ENCODE assay signal across 13 cellular contexts in genomic region chr10:97882142-97883091, GRCh38. TPM values are rescaled to one million over a fixed set of nuclear protein-coding genes. Genes with fewer than 3 reads are reported as not detected.
DNase-seq lines count a peak whose midpoint lies in the region; ATAC-seq and TF ChIP-seq lines count a peak whose summit lies in the region.
"Had no signal": no experiment of that assay in that cellular context is flagged by ENCODE, and none has a peak within 500 bp of the region (broad histone marks: within the 10 kb centered on the region; RNA-seq: fewer than 3 reads in every experiment).

No MANE protein-coding gene starts in this region.

- H3K4me3 ChIP-seq in tibial artery: no peak overlapping the region

- peak overlapping the region; percentile 32 to 46 for H3K27ac ChIP-seq in tibial artery

- TF ChIP-seq CTCF in tibial artery (IDR thresholded peaks at IDR 0.05): no peak

- no peak overlapping the region for H3K27ac Mint-ChIP-seq in activated T-cell treated with anti-CD3 and anti-CD28 coated beads, Interleukin-2, amount 50 U/mL, for 72 hours
- peak overlapping the region in 2 of 6 donors; percentile 62 to 70 for H3K27ac Mint-ChIP-seq in immature natural killer cell
- H3K27ac Mint-ChIP-seq: activated CD4-positive, alpha-beta T cell treated with anti-CD3 and anti-CD28 coated beads, Interleukin-2, amount 10 ng/mL, durations not matched to agents 24 days and 14 days; CD8-positive, alpha-beta T cell had no signal

- no peaks in the 10 kb centered on the region for H3K4me1 Mint-ChIP-seq in activated T-cell treated with anti-CD3 and anti-CD28 coated beads, Interleukin-2, amount 50 U/mL, for 72 hours (ENCODE audit: low read depth)
- peaks cover 20 to 27% of the 10 kb centered on the region in 2 donors for H3K4me1 Mint-ChIP-seq in immature natural killer cell
- H3K4me1 Mint-ChIP-seq: activated CD4-positive, alpha-beta T cell treated with anti-CD3 and anti-CD28 coated beads, Interleukin-2, amount 10 ng/mL, durations not matched to agents 24 days and 14 days; neural crest cell had no signal

- H3K27me3 Mint-ChIP-seq in activated T-cell treated with anti-CD3 and anti-CD28 coated beads, Interleukin-2, amount 50 U/mL, for 72 hours (ENCODE audit: low read depth): peaks cover 5% of the 10 kb centered on the region
- peaks cover 2 to 11% (median 3%) of the 10 kb centered on the region in 3 donors for H3K27me3 Mint-ChIP-seq in immature natural killer cell (ENCODE audit: low read depth in 3 of 3)
- H3K27me3 Mint-ChIP-seq: activated CD4-positive, alpha-beta T cell treated with anti-CD3 and anti-CD28 coated beads, Interleukin-2, amount 10 ng/mL, durations not matched to agents 24 days and 14 days had no signal

- no peak overlapping the region for H3K4me3 Mint-ChIP-seq in activated T-cell treated with anti-CD3 and anti-CD28 coated beads, Interleukin-2, amount 50 U/mL, for 72 hours
- H3K4me3 Mint-ChIP-seq in immature natural killer cell: peak overlapping the region in 2 of 5 donors; percentile 23 to 32
- H3K4me3 Mint-ChIP-seq: activated CD4-positive, alpha-beta T cell treated with anti-CD3 and anti-CD28 coated beads, Interleukin-2, amount 10 ng/mL, durations not matched to agents 24 days and 14 days; CD8-positive, alpha-beta T cell; neural crest cell had no signal

- H3K9me3 Mint-ChIP-seq in activated T-cell treated with anti-CD3 and anti-CD28 coated beads, Interleukin-2, amount 50 U/mL, for 72 hours: no peaks in the 10 kb centered on the region
- peaks cover 0 to 1% (median 0%) of the 10 kb centered on the region in 6 donors for H3K9me3 Mint-ChIP-seq in immature natural killer cell
- H3K9me3 Mint-ChIP-seq: CD8-positive, alpha-beta T cell; neural crest cell had no signal

- no peaks in the 10 kb centered on the region for H3K27me3 ChIP-seq in tibial artery

- H3K4me1 ChIP-seq in tibial artery: peaks cover 0 to 17% (median 15%) of the 10 kb centered on the region in 4 donors

- H3K36me3 Mint-ChIP-seq in activated T-cell treated with anti-CD3 and anti-CD28 coated beads, Interleukin-2, amount 50 U/mL, for 72 hours (ENCODE audit: insufficient read depth in 2 of 2): no peaks in the 10 kb centered on the region
- H3K36me3 Mint-ChIP-seq in immature natural killer cell: no peaks in the 10 kb centered on the region
- H3K36me3 Mint-ChIP-seq: CD8-positive, alpha-beta T cell had no signal

- intact Hi-C loops in Right ventricle myocardium inferior (cut with DNase I): no loop called here
- intact Hi-C loops in left ventricle myocardium superior (cut with micrococcal nuclease): no loop called here
- intact Hi-C loops in tibial artery (cut with DNase I; ENCODE audit: low total_unique reads): no loop called here

- DNase-seq in Right ventricle myocardium inferior (ENCODE audit: missing footprints): no peak
- no peak for DNase-seq in left ventricle myocardium superior
- DNase-seq in activated T-cell treated with anti-CD3 and anti-CD28 coated beads, Interleukin-2, amount 50 U/mL, for 72 hours: peak in 1 of 2 donors; percentile 35
- peak; percentile 7 to 40 (median 13) for DNase-seq in immature natural killer cell
- DNase-seq in tibial artery: peak; percentile 78 to 90
- no peak for DNase-seq in 8988T
- DNase-seq in T-helper 2 cell: no peak
- DNase-seq: activated CD4-positive, alpha-beta T cell treated with anti-CD3 and anti-CD28 coated beads, Interleukin-2, amount 10 ng/mL, durations not matched to agents 24 days and 14 days; CD8-positive, alpha-beta T cell; effector CD8-positive, alpha-beta T cell; NCI-H345 had no signal

- ATAC-seq in Right ventricle myocardium inferior (peak; percentile 14), left ventricle myocardium superior (no peak), HG03460 (IDR thresholded peaks at IDR 0.05; ENCODE audit: unreplicated experiment) (no peak)
- peak; percentile 34 to 88 for ATAC-seq in activated T-cell treated with anti-CD3 and anti-CD28 coated beads, Interleukin-2, amount 50 U/mL, for 72 hours (replicated peaks in 1 of 2)
- ATAC-seq: CD8-positive, alpha-beta T cell had no signal

- no peaks in the 10 kb centered on the region for H3K36me3 ChIP-seq in tibial artery

- no peaks in the 10 kb centered on the region for H3K9me3 ChIP-seq in tibial artery

RNA-seq across cellular contexts. Expression of gene GOLGA7B, which starts 32.8 kb away (rescaled TPM):
- total RNA-seq in Right ventricle myocardium inferior (0.08 TPM), left ventricle myocardium superior (not detected)
- total RNA-seq in activated T-cell treated with anti-CD3 and anti-CD28 coated beads, Interleukin-2, amount 50 U/mL, for 72 hours: under 1 TPM; 0.55 to 0.83 TPM
- polyA plus RNA-seq in immature natural killer cell: under 1 TPM; 0.09 to 0.27 (median 0.17) TPM

Comparison
In these comparisons a context has a peak if more than half of its experiments do, and no peak if none do; other contexts are left out.
1. ATAC-seq: peak in Right ventricle myocardium inferior (single experiment) and activated T-cell treated with anti-CD3 and anti-CD28 coated beads, Interleukin-2, amount 50 U/mL, for 72 hours (2 of 2); none in left ventricle myocardium superior (single experiment) and HG03460 (single experiment).
2. DNase-seq: peak in immature natural killer cell (3 of 3) and tibial artery (2 of 2); none in Right ventricle myocardium inferior (single experiment), left ventricle myocardium superior (single experiment), 8988T (single experiment) and T-helper 2 cell (0 of 5).